ENCODE assay signal across 23 cellular contexts in genomic region chr2:10478298-10478625, GRCh38.
"Had no signal": no experiment of that assay in that cellular context is flagged by ENCODE, and none has a peak within 500 bp of the region (broad histone marks: within the 10 kb centered on the region; RNA-seq: fewer than 3 reads in every experiment).

No MANE protein-coding gene starts in this region.

- H3K27ac Mint-ChIP-seq: activated CD4-positive, alpha-beta T cell treated with anti-CD3 and anti-CD28 coated beads, Interleukin-2, amount 10 ng/mL, durations not matched to agents 7 days and 5 days; activated CD8-positive, alpha-beta T cell treated with anti-CD3 and anti-CD28 coated beads, Interleukin-2, amount 10 ng/mL, durations not matched to agents 7 days and 5 days; activated naive CD4-positive, alpha-beta T cell treated with anti-CD3 and anti-CD28 coated beads, Interleukin-2, amount 50 U/mL, for 72 hours; activated T-helper 1 cell treated with anti-CD3 and anti-CD28 coated beads, Interleukin-12 subunit alpha, Interleukin-12 subunit beta, Interleukin-2, Interleukin-4 antibody, amounts not matched to agents 30 ng/mL and 10 ng/mL and 1 ng/mL, durations not matched to agents 14 hours and 24 hours and 36 hours; natural killer cell treated with Interleukin-12 subunit alpha and Interleukin-12 subunit beta and Interleukin-15 and Interleukin-18, amount 100 ng/mL, for 72 hours; stimulated activated naive CD8-positive, alpha-beta T cell treated with anti-CD3 and anti-CD28 coated beads, Interleukin-15, Interleukin-2, amounts not matched to agents 100 ng/mL and 50 ng/mL, for 24 hours had no signal

- FAIRE-seq: colon, frontal cortex had no signal

- DNase-seq: activated CD4-positive, alpha-beta T cell treated with anti-CD3 and anti-CD28 coated beads, Interleukin-2, amount 10 ng/mL, durations not matched to agents 7 days and 5 days; activated CD4-positive, CD25-positive, alpha-beta regulatory T cell treated with anti-CD3 and anti-CD28 coated beads, Interleukin-2, amount 50 U/mL, for 72 hours; activated CD8-positive, alpha-beta T cell treated with anti-CD3 and anti-CD28 coated beads, Interleukin-2, amount 10 ng/mL, durations not matched to agents 7 days and 5 days; brain microvascular endothelial cell; effector memory CD4-positive, alpha-beta T cell; glutamatergic neuron; immature natural killer cell; mammary epithelial cell; nucleus accumbens; stimulated activated CD4-positive, alpha-beta T cell treated with anti-CD3 and anti-CD28 coated beads, Interleukin-4, amount 100 ng/mL, for 24 hours; WERI-Rb-1 had no signal

- ATAC-seq: activated CD8-positive, alpha-beta T cell treated with anti-CD3 and anti-CD28 coated beads, Interleukin-2, amount 10 ng/mL, durations not matched to agents 7 days and 5 days; activated naive CD4-positive, alpha-beta T cell treated with anti-CD3 and anti-CD28 coated beads, Interleukin-2, amount 50 U/mL, for 72 hours; left lobe of liver; natural killer cell treated with Interleukin-12 subunit alpha and Interleukin-12 subunit beta and Interleukin-15 and Interleukin-18, amount 100 ng/mL, for 72 hours had no signal

- H3K27me3 ChIP-seq: ascending aorta, brain microvascular endothelial cell, hepatocyte had no signal

- H3K4me1 ChIP-seq: ascending aorta, esophagus muscularis mucosa, tibial artery had no signal

- H3K27ac ChIP-seq: ascending aorta, brain microvascular endothelial cell, esophagus muscularis mucosa, hepatocyte, tibial artery, WERI-Rb-1 had no signal

- H3K36me3 ChIP-seq: ascending aorta, brain microvascular endothelial cell, esophagus muscularis mucosa, tibial artery, WERI-Rb-1 had no signal

- H3K36me3 Mint-ChIP-seq: activated naive CD4-positive, alpha-beta T cell treated with anti-CD3 and anti-CD28 coated beads, Interleukin-2, amount 50 U/mL, for 72 hours; immature natural killer cell; natural killer cell treated with Interleukin-12 subunit alpha and Interleukin-12 subunit beta and Interleukin-15 and Interleukin-18, amount 100 ng/mL, for 72 hours had no signal

- H3K9me3 Mint-ChIP-seq: activated CD4-positive, alpha-beta T cell treated with anti-CD3 and anti-CD28 coated beads, Interleukin-2, amount 10 ng/mL, durations not matched to agents 7 days and 5 days; activated naive CD4-positive, alpha-beta T cell treated with anti-CD3 and anti-CD28 coated beads, Interleukin-2, amount 50 U/mL, for 72 hours; activated T-helper 1 cell treated with anti-CD3 and anti-CD28 coated beads, Interleukin-12 subunit alpha, Interleukin-12 subunit beta, Interleukin-2, Interleukin-4 antibody, amounts not matched to agents 30 ng/mL and 10 ng/mL and 1 ng/mL, durations not matched to agents 14 hours and 24 hours and 36 hours; central memory CD8-positive, alpha-beta T cell; immature natural killer cell; natural killer cell treated with Interleukin-12 subunit alpha and Interleukin-12 subunit beta and Interleukin-15 and Interleukin-18, amount 100 ng/mL, for 72 hours; stimulated activated naive CD8-positive, alpha-beta T cell treated with anti-CD3 and anti-CD28 coated beads, Interleukin-15, Interleukin-2, amounts not matched to agents 100 ng/mL and 50 ng/mL, for 24 hours had no signal

- H2AFZ ChIP-seq: hepatocyte had no signal

- H3K9me3 ChIP-seq: ascending aorta, esophagus muscularis mucosa, tibial artery had no signal

- H3K4me3 Mint-ChIP-seq: activated CD4-positive, alpha-beta T cell treated with anti-CD3 and anti-CD28 coated beads, Interleukin-2, amount 10 ng/mL, durations not matched to agents 7 days and 5 days; activated CD8-positive, alpha-beta T cell treated with anti-CD3 and anti-CD28 coated beads, Interleukin-2, amount 10 ng/mL, durations not matched to agents 7 days and 5 days; activated T-helper 1 cell treated with anti-CD3 and anti-CD28 coated beads, Interleukin-12 subunit alpha, Interleukin-12 subunit beta, Interleukin-2, Interleukin-4 antibody, amounts not matched to agents 30 ng/mL and 10 ng/mL and 1 ng/mL, durations not matched to agents 14 hours and 24 hours and 36 hours; central memory CD8-positive, alpha-beta T cell; natural killer cell treated with Interleukin-12 subunit alpha and Interleukin-12 subunit beta and Interleukin-15 and Interleukin-18, amount 100 ng/mL, for 72 hours; stimulated activated naive CD8-positive, alpha-beta T cell treated with anti-CD3 and anti-CD28 coated beads, Interleukin-15, Interleukin-2, amounts not matched to agents 100 ng/mL and 50 ng/mL, for 24 hours had no signal

- H3K4me2 ChIP-seq: hepatocyte had no signal

- H3K4me3 ChIP-seq: ascending aorta, esophagus muscularis mucosa, hepatocyte, tibial artery had no signal
